10 cellular contexts compared by ENCODE assay signal in the genomic region with DNA sequence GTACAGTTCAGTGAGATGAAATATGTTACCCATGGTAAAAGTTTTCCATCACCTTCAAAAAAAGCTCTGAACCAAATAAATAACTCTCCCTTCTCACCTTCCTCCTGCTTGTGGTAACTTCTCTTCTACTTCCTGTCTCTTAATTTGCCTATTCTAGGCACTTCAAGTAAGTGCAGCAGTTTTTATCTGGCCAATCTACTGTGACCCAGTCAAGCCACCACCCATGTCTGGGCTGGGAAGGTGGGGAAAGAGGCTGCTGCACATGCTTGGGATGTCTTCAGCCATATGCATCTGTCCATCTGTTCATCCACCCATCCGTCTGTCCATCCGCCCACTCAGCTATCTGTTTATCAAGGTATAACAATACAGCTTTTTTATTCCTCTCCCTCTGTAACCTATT. TPM values are rescaled to one million over a fixed set of nuclear protein-coding genes. Genes with fewer than 3 reads are reported as not detected.
DNase-seq lines count a peak whose midpoint lies in the region; ATAC-seq and TF ChIP-seq lines count a peak whose summit lies in the region.
"Had no signal": no experiment of that assay in that cellular context is flagged by ENCODE, and none has a peak within 500 bp of the region (broad histone marks: within the 10 kb centered on the region; RNA-seq: fewer than 3 reads in every experiment).

No MANE protein-coding gene starts in this region.

- H3K9me3 ChIP-seq in H9 (ENCODE audit: control insufficient read depth, low read depth, low read length) (no peaks in the 10 kb centered on the region), trophoblast cell (ENCODE audit: insufficient read depth, low read depth, low read length) (no peaks in the 10 kb centered on the region), BE2C (no peaks in the 10 kb centered on the region)

- H3K56ac ChIP-seq in H9 (ENCODE audit: insufficient read length, low read depth, low read length), result no peak overlapping the region

- H3K4me1 ChIP-seq in H9 (ENCODE audit: insufficient read depth, low read length) (peaks cover 9% of the 10 kb centered on the region; the same call in 1 of the 2 replicates), trophoblast cell (ENCODE audit: control insufficient read depth in 1 of 2, insufficient read depth in 2 of 2, low read length in 2 of 2) (peaks cover 24 to 35% of the 10 kb centered on the region in 2 experiments), BE2C (no peaks in the 10 kb centered on the region)

- H4K20me1 ChIP-seq in H9 (ENCODE audit: control insufficient read depth, insufficient read depth, insufficient read length), result no peaks in the 10 kb centered on the region

- H2AFZ ChIP-seq in H9 (ENCODE audit: low read length), result no peak overlapping the region
- no peak overlapping the region for H2AFZ ChIP-seq in trophoblast cell (ENCODE audit: insufficient read depth, low read length, poor library complexity)

- peak; percentile 88 for ATAC-seq in GM18861 (IDR thresholded peaks at IDR 0.05; ENCODE audit: unreplicated experiment)

- H3K9me3 Mint-ChIP-seq in H9, result no peaks in the 10 kb centered on the region

- no peaks in the 10 kb centered on the region for H3K23me2 ChIP-seq in H9 (ENCODE audit: insufficient read length, low read depth, low read length, poor library complexity, severe bottlenecking)

- H4K91ac ChIP-seq in H9 (ENCODE audit: insufficient read length, low read depth, low read length) (no peak overlapping the region), trophoblast cell (ENCODE audit: low read depth, low read length) (peak overlapping the region; percentile 1)

- no peak overlapping the region for H2BK20ac ChIP-seq in H9 (ENCODE audit: low read depth, low read length, poor library complexity, severe bottlenecking)

- H2BK5ac ChIP-seq in H9 (ENCODE audit: insufficient read length, low read length) (no peak overlapping the region), trophoblast cell (ENCODE audit: low read depth, low read length, poor library complexity) (no peak overlapping the region)

- no peak overlapping the region for H3T11ph ChIP-seq in H9 (ENCODE audit: low read length)

- peaks cover 67% of the 10 kb centered on the region for H3K79me2 ChIP-seq in H9 (ENCODE audit: insufficient read depth, low read length)
- H3K79me2 ChIP-seq in trophoblast cell (ENCODE audit: control insufficient read depth, insufficient read depth, low read length, poor library complexity), result peaks cover 16% of the 10 kb centered on the region

- no peak overlapping the region for H3K9ac ChIP-seq in H9 (ENCODE audit: extremely low read depth, insufficient read length, low read length)
- H3K9ac ChIP-seq in trophoblast cell (ENCODE audit: low read length), result no peak overlapping the region

- no CpG with 5 or more reads among the region's 2 CpGs for WGBS in H9 (ENCODE audit: extremely low coverage, insufficient read length, low lambda C conversion rate)
- no CpG with 5 or more reads among the region's 2 CpGs for WGBS in trophoblast cell (ENCODE audit: extremely low coverage, insufficient coverage, insufficient read length)

- H3K4me3 ChIP-seq in trophoblast cell (ENCODE audit: low read depth, low read length) (no peak overlapping the region), BE2C (ENCODE audit: low read depth, low read length) (no peak overlapping the region)

- H2BK120ac ChIP-seq in H9 (ENCODE audit: low read depth, low read length, poor library complexity, severe bottlenecking) (no peak overlapping the region), trophoblast cell (ENCODE audit: insufficient read depth, low read length, poor library complexity) (no peak overlapping the region)

- no peak overlapping the region for H4K8ac ChIP-seq in H9 (replicated peaks; ENCODE audit: insufficient read length, low read depth, low read length)
- H4K8ac ChIP-seq in trophoblast cell (ENCODE audit: low read depth, low read length), result no peak overlapping the region

- peaks cover 25 to 84% (median 72%) of the 10 kb centered on the region in 3 experiments; a peak in 6 of 7 replicates for H3K36me3 Mint-ChIP-seq in H9 (ENCODE audit: insufficient read depth in 1 of 3, low read depth in 3 of 3)

- H2BK15ac ChIP-seq in H9 (ENCODE audit: low read depth, low read length), result no peak overlapping the region

- peaks cover 57 to 62% of the 10 kb centered on the region in 2 experiments for H3K4me1 Mint-ChIP-seq in H9

- H3K36me3 ChIP-seq in trophoblast cell (ENCODE audit: control insufficient read depth in 1 of 2, insufficient read depth in 2 of 2, low read length in 2 of 2), result peaks cover 9 to 14% of the 10 kb centered on the region in 2 experiments
- H3K36me3 ChIP-seq in BE2C, result peaks cover 4% of the 10 kb centered on the region; the same call in 1 of the 2 replicates

- peak overlapping the region; percentile 45 to 92 (median 58); a peak in 6 of 7 replicates for H3K27ac Mint-ChIP-seq in H9

- H3K23ac ChIP-seq in H9 (ENCODE audit: insufficient read length, low read depth, low read length) (no peak overlapping the region), trophoblast cell (ENCODE audit: low read length) (no peak overlapping the region)

- H3K27ac ChIP-seq in H9 (ENCODE audit: insufficient read length, low read depth, low read length) (no peak overlapping the region), trophoblast cell (ENCODE audit: low read depth, low read length) (peak overlapping the region; percentile 95)

- no peak for DNase-seq in H9
- peak; percentile 94 for DNase-seq in NCI-H524 treated with DMSO at 0.1 percent for 48 hours (lab: John Stamatoyannopoulos, UW)
- DNase-seq in trophoblast cell, result peak; percentile 79 to 88
- DNase-seq in hepatic stellate cell (ENCODE audit: low spot score), result no peak
- DNase-seq in BE2C, result no peak
- DNase-seq in NCI-H128 (lab: John Stamatoyannopoulos, UW; ENCODE audit: unreplicated experiment), result no peak
- no peak for DNase-seq in H4 (ENCODE audit: low spot score)
- DNase-seq: activated CD8-positive, alpha-beta memory T cell treated with anti-CD3 and anti-CD28 coated beads, Interleukin-2, amount 50 U/mL, for 4 hours; midbrain had no signal

- H3K27me3 ChIP-seq in H9 (ENCODE audit: insufficient read depth, low read length) (no peaks in the 10 kb centered on the region), trophoblast cell (ENCODE audit: insufficient read depth, low read length) (no peaks in the 10 kb centered on the region), BE2C (no peaks in the 10 kb centered on the region)

- H3K18ac ChIP-seq in H9 (ENCODE audit: insufficient read length, low read depth, low read length) (no peak overlapping the region), trophoblast cell (ENCODE audit: low read length) (no peak overlapping the region)

- H4K5ac ChIP-seq in H9 (ENCODE audit: insufficient read length, low read depth, low read length), result no peak overlapping the region

- no peak overlapping the region for H3K14ac ChIP-seq in H9 (ENCODE audit: insufficient read depth, low read length)
- no peak overlapping the region for H3K14ac ChIP-seq in trophoblast cell (ENCODE audit: low read length)

- H4K12ac ChIP-seq in trophoblast cell (ENCODE audit: low read depth, low read length), result no peak overlapping the region

- TF ChIP-seq CTCF in H9 (conservative IDR thresholded peaks at IDR 0.05) (no peak), BE2C (IDR thresholded peaks at IDR 0.05; ENCODE audit: low read depth, low read length) (no peak)

- H3K79me1 ChIP-seq in H9 (ENCODE audit: insufficient read depth, low read depth, low read length, poor library complexity, severe bottlenecking), result peaks cover 10% of the 10 kb centered on the region
- peaks cover 35% of the 10 kb centered on the region for H3K79me1 ChIP-seq in trophoblast cell (ENCODE audit: low read length)

- no peak overlapping the region for H2AK5ac ChIP-seq in H9 (ENCODE audit: insufficient read length, low read length)
- H2AK5ac ChIP-seq in trophoblast cell (ENCODE audit: low read length), result no peak overlapping the region

- H3K27me3 Mint-ChIP-seq in H9 (ENCODE audit: low read depth), result no peaks in the 10 kb centered on the region

- no peak overlapping the region for H3K4me3 Mint-ChIP-seq in H9

- H3K4ac ChIP-seq in H9 (ENCODE audit: low read depth, low read length) (no peak overlapping the region), trophoblast cell (ENCODE audit: low read depth, low read length) (no peak overlapping the region)

- no peak overlapping the region for H2BK12ac ChIP-seq in H9 (ENCODE audit: insufficient read length, low read depth, low read length)
- no peak overlapping the region for H2BK12ac ChIP-seq in trophoblast cell (ENCODE audit: low read length)

- H3K4me2 ChIP-seq in H9 (ENCODE audit: insufficient read depth, insufficient read length, low read length), result no peak overlapping the region
- H3K4me2 ChIP-seq in trophoblast cell (ENCODE audit: low read length), result no peak overlapping the region

RNA-seq across cellular contexts. Expression of gene ZNF532, which starts 31.6 kb away (rescaled TPM):
- total RNA-seq in H9 (2021), result 254 and 258 TPM in 2 replicates
- polyA plus RNA-seq in trophoblast cell (2013), result 95.4 and 96.7 TPM in 2 replicates
- 64.5 TPM for polyA plus RNA-seq in BE2C (2012; ENCODE audit: insufficient read depth, insufficient read length, low read depth)
- total RNA-seq in H4 (2014; rRNA removed; shearing (Covaris generic)), result 57.8 and 75.1 TPM in 2 replicates

Comparison
In these comparisons a context has a peak if more than half of its experiments do, and no peak if none do; other contexts are left out.
1. DNase-seq: peak in NCI-H524 treated with DMSO at 0.1 percent for 48 hours (single experiment) and trophoblast cell (2 of 2); none in H9 (single experiment), hepatic stellate cell (single experiment), BE2C (single experiment), NCI-H128 (single experiment) and H4 (single experiment).